In genomic region chr16:84699712-84700517, GRCh38 we compare ENCODE assay signal across 8 cellular contexts.
DNase-seq lines count a peak whose midpoint lies in the region; ATAC-seq and TF ChIP-seq lines count a peak whose summit lies in the region.

Gene USP10, plus strand, starts transcription at chr16:84700000. Its CDS starts 91 bp downstream, at chr16:84700091.

- peak within 1 kb of the TSS; percentile 89 to 93 for H3K27ac ChIP-seq in coronary artery

- peak; percentile 99 for DNase-seq in AG08395 (ENCODE audit: low spot score)
- peak; percentile 18 for DNase-seq in NCI-H446 treated with DMSO at 0.1 percent for 48 hours (lab: John Stamatoyannopoulos, UW)
- peak; percentile 80 to 82 for DNase-seq in activated CD4-positive, alpha-beta T cell treated with anti-CD3 and anti-CD28 coated beads for 4 hours
- peak; percentile 77 for DNase-seq in coronary artery (ENCODE audit: low spot score)
- DNase-seq in left kidney (ENCODE audit: low read depth, low spot score), result peak; percentile 97
- peak; percentile 82 for DNase-seq in stimulated activated CD4-positive, alpha-beta T cell treated with anti-CD3 and anti-CD28 coated beads, Interleukin-1b, Interleukin-23, amount 100 ng/mL, for 48 hours

- ATAC-seq in GM18870 (IDR thresholded peaks at IDR 0.05; ENCODE audit: unreplicated experiment), result peak; percentile 44
- peak; percentile 74 for ATAC-seq in HG03108 (IDR thresholded peaks at IDR 0.05; ENCODE audit: unreplicated experiment)

- TF ChIP-seq CTCF in coronary artery (IDR thresholded peaks at IDR 0.05), result no peak

- peak within 1 kb of the TSS; percentile 88 for H3K4me3 ChIP-seq in coronary artery

Comparison
In these comparisons a context has a peak if more than half of its experiments do, and no peak if none do; other contexts are left out.
1. Peak in every context shown above with its lines: DNase-seq, ATAC-seq, H3K4me3 ChIP-seq and H3K27ac ChIP-seq.
2. DNase-seq: peak in every context shown above with its lines; median percentile 99 in AG08395; 97 in left kidney; 82 in stimulated activated CD4-positive, alpha-beta T cell treated with anti-CD3 and anti-CD28 coated beads, Interleukin-1b, Interleukin-23, amount 100 ng/mL, for 48 hours; 81 in activated CD4-positive, alpha-beta T cell treated with anti-CD3 and anti-CD28 coated beads for 4 hours; 77 in coronary artery; 18 in NCI-H446 treated with DMSO at 0.1 percent for 48 hours.